Comparison of ENCODE assay signal across 8 cellular contexts in genomic region chr20:31661625-31662371, GRCh38. TPM values are rescaled to one million over a fixed set of nuclear protein-coding genes. Genes with fewer than 3 reads are reported as not detected.
DNase-seq lines count a peak whose midpoint lies in the region; ATAC-seq and TF ChIP-seq lines count a peak whose summit lies in the region.

No MANE protein-coding gene starts in this region.

- BruUV-seq in mammary epithelial cell (replicated peaks; lab: Mats Ljungman, UMichigan) = TSS peak; percentile 87

- H4K20me1 ChIP-seq in mammary epithelial cell (ENCODE audit: insufficient read depth, low read length) = no peaks in the 10 kb centered on the region

- H2AFZ ChIP-seq in mammary epithelial cell (ENCODE audit: low read depth, low read length) = peak overlapping the region; percentile 48

- H3K36me3 ChIP-seq in WERI-Rb-1 (peaks cover 34% of the 10 kb centered on the region), mammary epithelial cell (ENCODE audit: insufficient read depth, low read length) (peaks cover 12% of the 10 kb centered on the region)

- no peaks in the 10 kb centered on the region for H3K9me3 ChIP-seq in WERI-Rb-1 (ENCODE audit: severe bottlenecking)
- no peaks in the 10 kb centered on the region for H3K9me3 ChIP-seq in mammary epithelial cell (replicated peaks; ENCODE audit: insufficient read depth, low read length)

- H3K27me3 Mint-ChIP-seq in immature natural killer cell (ENCODE audit: low read depth in 3 of 3) = peaks cover 1 to 9% (median 6%) of the 10 kb centered on the region in 3 donors

- no peak overlapping the region for H3K9ac ChIP-seq in mammary epithelial cell (ENCODE audit: insufficient read depth, low read length)

- peak overlapping the region; percentile 74 for H3K27ac ChIP-seq in WERI-Rb-1
- peak overlapping the region; percentile 24 for H3K27ac ChIP-seq in mammary epithelial cell (ENCODE audit: insufficient read depth, low read depth, low read length)

- H3K27ac Mint-ChIP-seq in immature natural killer cell = peak overlapping the region; percentile 88 to 97 (median 91)

- H3K4me2 ChIP-seq in mammary epithelial cell (ENCODE audit: insufficient read depth, low read depth, low read length) = peak overlapping the region; percentile 61

- CTCF ChIA-PET in mammary epithelial cell (lab: Charles Lee; ENCODE audit: low non-redundant PET) = interaction anchor here (1.5 kb wide), 1 partner anchor 62 kb away, joined by 14 read pairs; no protein-coding TSS in a partner anchor

- peak; percentile 47 for DNase-seq in NCI-H2029 (lab: John Stamatoyannopoulos, UW)
- peak; percentile 77 for DNase-seq in WERI-Rb-1
- peak; percentile 62 for DNase-seq in mammary epithelial cell
- peak; percentile 69 to 75 (median 75) for DNase-seq in immature natural killer cell
- DNase-seq in smooth muscle cell of the brain vasculature (ENCODE audit: low read depth, low spot score) = peak; percentile 46
- no peak for DNase-seq in amniotic stem cell (lab: John Stamatoyannopoulos, UW)

- WGBS in mammary epithelial cell (ENCODE audit: low coverage, missing lambda C conversion rate) = 11% methylated on average over 13 of the region's 31 CpGs

- peaks cover 9% of the 10 kb centered on the region for H3K4me1 ChIP-seq in mammary epithelial cell (ENCODE audit: insufficient read depth, low read length)

- no peaks in the 10 kb centered on the region for H3K9me3 Mint-ChIP-seq in immature natural killer cell

- in situ Hi-C loops in mammary epithelial cell (cut with MboI; ENCODE audit: low sequenced_read_pairs in 2 of 2) = no loop called here

- intact Hi-C loops in mammary epithelial cell (cut with micrococcal nuclease) = loop anchor here (1.0 kb wide), 1 partner anchor 62 kb away; no protein-coding TSS in a partner anchor

- H3K4me3 Mint-ChIP-seq in immature natural killer cell = peak overlapping the region; percentile 79 to 92 (median 90)

- H3K36me3 Mint-ChIP-seq in immature natural killer cell = peaks cover 0 to 13% (median 0%) of the 10 kb centered on the region in 3 donors

- H3K4me3 ChIP-seq in WERI-Rb-1 (ENCODE audit: low read depth, low read length) (peak overlapping the region; percentile 32), mammary epithelial cell (replicated peaks in 1 of 3; ENCODE audit: insufficient read depth in 1 of 3, low read depth in 2 of 3, low read length in 3 of 3) (peak overlapping the region in 1 of 3 experiments; percentile 38)

- peak; percentile 71 for TF ChIP-seq CTCF in GM12873 (IDR thresholded peaks at IDR 0.05; ENCODE audit: insufficient read depth, low read depth, low read length, missing control alignments)
- TF ChIP-seq CTCF in WERI-Rb-1 (IDR thresholded peaks at IDR 0.05; ENCODE audit: low read depth, low read length) = peak; percentile 79
- peak; percentile 44 to 74 for TF ChIP-seq CTCF in mammary epithelial cell (conservative IDR thresholded peaks at IDR 0.05 in 1 of 2, IDR thresholded peaks at IDR 0.05 in 1 of 2; ENCODE audit: extremely low read depth in 1 of 2, insufficient read depth in 1 of 2, low read depth in 1 of 2, low read length in 2 of 2)

- dilution Hi-C loops in mammary epithelial cell (cut with HindIII; ENCODE audit: low sequenced_read_pairs) = no loop called here

- peak; percentile 56 for ATAC-seq in HG02763 (IDR thresholded peaks at IDR 0.05; ENCODE audit: unreplicated experiment)

- H3K27me3 ChIP-seq in WERI-Rb-1 (ENCODE audit: insufficient read depth, low read depth, severe bottlenecking) = no peaks in the 10 kb centered on the region
- H3K27me3 ChIP-seq in mammary epithelial cell (ENCODE audit: insufficient read depth, low read length) = no peaks in the 10 kb centered on the region

- H3K79me2 ChIP-seq in mammary epithelial cell (ENCODE audit: insufficient read depth, low read length) = peaks cover 28% of the 10 kb centered on the region

- peaks cover 52 to 62% of the 10 kb centered on the region in 2 donors for H3K4me1 Mint-ChIP-seq in immature natural killer cell

RNA-seq across cellular contexts. Expression of gene COX4I2, which starts 24.1 kb away (rescaled TPM):
- total RNA-seq in mammary epithelial cell = not detected
- not detected for polyA plus RNA-seq in mammary epithelial cell
- polyA minus RNA-seq in mammary epithelial cell = not detected
- polyA plus RNA-seq in immature natural killer cell = not detected

RNA-seq across cellular contexts. Expression of gene ID1, which starts 56.7 kb away (rescaled TPM):
- 10 to 100 TPM; 66.2 to 86.1 TPM for total RNA-seq in mammary epithelial cell
- polyA plus RNA-seq in mammary epithelial cell (206 TPM), immature natural killer cell (1 to 10 TPM; 1.4 to 4.2 (median 1.9) TPM)
- 20.0 TPM for polyA minus RNA-seq in mammary epithelial cell

Comparison
In these comparisons a context has a peak if more than half of its experiments do, and no peak if none do; other contexts are left out.
1. RNA of gene ID1, which starts 56.7 kb away (polyA plus RNA-seq): 206 TPM in mammary epithelial cell (single experiment); 1.4 to 4.2 TPM in immature natural killer cell; every median in the first group is over 10 times any median in the second.
2. Peak in every context shown above with its lines, with median percentiles within 50 percentile points of each other: CTCF ChIP-seq.